ENCODE assay signal across 37 cellular contexts in the genomic region with DNA sequence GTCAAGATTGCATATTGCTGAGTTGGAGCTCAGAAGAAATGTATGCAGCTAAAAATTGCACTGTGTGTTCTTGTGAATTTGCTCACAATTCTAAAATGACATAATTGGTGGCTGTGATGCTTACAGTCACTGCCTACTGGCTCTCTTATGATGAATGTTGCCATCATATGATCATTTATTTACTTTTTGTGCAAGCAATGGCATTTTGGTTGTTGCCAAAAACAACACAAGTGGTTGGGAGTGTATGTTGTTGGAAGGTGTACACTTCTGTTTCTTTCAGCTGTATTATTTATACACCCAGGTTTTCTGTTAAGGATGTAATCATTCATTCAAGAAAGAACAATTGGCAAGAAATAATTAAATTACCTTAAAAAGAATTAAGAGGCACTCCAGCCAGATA. TPM values are rescaled to one million over a fixed set of nuclear protein-coding genes. Genes with fewer than 3 reads are reported as not detected.
"Had no signal": no experiment of that assay in that cellular context is flagged by ENCODE, and none has a peak within 500 bp of the region (broad histone marks: within the 10 kb centered on the region; RNA-seq: fewer than 3 reads in every experiment).

No MANE protein-coding gene starts in this region.

- H3K9me3 ChIP-seq: ascending aorta, Peyer's patch had no signal

- H3K27me3 ChIP-seq: ascending aorta, cardiac muscle cell, Peyer's patch had no signal

- H3K36me3 ChIP-seq: ascending aorta, Peyer's patch had no signal

- H3K4me1 ChIP-seq: ascending aorta, Peyer's patch had no signal

- H3K4me3 ChIP-seq: ascending aorta, cardiac muscle cell, Peyer's patch had no signal

- H3K27ac ChIP-seq: ascending aorta, cardiac muscle cell, Peyer's patch had no signal

- DNase-seq: activated CD4-positive, alpha-beta T cell treated with anti-CD3 and anti-CD28 coated beads, Interleukin-2, amount 10 ng/mL, durations not matched to agents 24 days and 14 days; activated CD4-positive, alpha-beta T cell treated with anti-CD3 and anti-CD28 coated beads, Interleukin-2, amount 50 U/mL, for 4 hours; activated CD8-positive, alpha-beta T cell treated with anti-CD3 and anti-CD28 coated beads for 36 hours; activated effector memory CD4-positive, alpha-beta T cell treated with anti-CD3 and anti-CD28 coated beads, Interleukin-2, amount 50 U/mL, for 16 hours; activated naive CD4-positive, alpha-beta T cell; activated naive CD8-positive, alpha-beta T cell treated with anti-CD3 and anti-CD28 coated beads, Interleukin-2, amount 10 ng/mL, durations not matched to agents 7 days and 5 days; activated T-cell treated with anti-CD3 and anti-CD28 coated beads, Interleukin-2, amount 50 U/mL, for 1 hour; activated T-cell treated with anti-CD3 and anti-CD28 coated beads, Interleukin-2, amount 50 U/mL, for 72 hours; amygdala; Karpas-422; KBM-7; MM.1S; MV-4-11; NCI-H1092; NCI-H1436 treated with DMSO at 0.1 percent for 48 hours; NCI-H1694 treated with DMSO at 0.1 percent for 48 hours; NCI-H2171 treated with DMSO at 0.1 percent for 48 hours; NCI-H2227 treated with DMSO at 0.1 percent for 48 hours; NCI-H446; NCI-H524; NCI-H69; NCI-H82; NK-92 treated with Interleukin-12 subunit alpha and Interleukin-12 subunit beta, amount 100 ng/mL, for 24 hours; PC-3; Peyer's patch; RPMI8226; SIG-M5; T-cell; T-helper 2 cell; T-helper 9 cell had no signal

- ATAC-seq: activated CD8-positive, alpha-beta T cell treated with anti-CD3 and anti-CD28 coated beads for 36 hours; activated T-cell treated with anti-CD3 and anti-CD28 coated beads, Interleukin-2, amount 50 U/mL, for 72 hours; activated T-helper 17 cell treated with anti-CD3 and anti-CD28 coated beads, Interleukin-2, amount 50 U/mL, for 72 hours; PC-3; SK-N-SH treated with all-trans-retinoic acid at 6 μM for 48 hours; T-cell had no signal

RNA-seq across cellular contexts. Expression of a gene that starts 28.9 kb away (rescaled TPM):
- total RNA-seq: activated CD4-positive, alpha-beta T cell treated with anti-CD3 and anti-CD28 coated beads, Interleukin-2, amount 10 ng/mL, durations not matched to agents 24 days and 14 days; activated CD8-positive, alpha-beta memory T cell treated with anti-CD3 and anti-CD28 coated beads for 36 hours; activated CD8-positive, alpha-beta T cell treated with anti-CD3 and anti-CD28 coated beads for 36 hours; activated naive CD8-positive, alpha-beta T cell treated with anti-CD3 and anti-CD28 coated beads, Interleukin-2, amount 10 ng/mL, durations not matched to agents 7 days and 5 days; activated T-helper 17 cell treated with anti-CD3 and anti-CD28 coated beads, Interleukin-2, amount 50 U/mL, for 72 hours; ascending aorta; cardiac muscle cell; chondrocyte; PC-3; Peyer's patch; SK-MEL-5 had no signal
